Comparison of ENCODE assay signal across 8 cellular contexts in genomic region chr20:11676618-11677289, GRCh38.
A peak's percentile ranks its signal among the peaks of the same experiment; 100 is the strongest.
DNase-seq lines count a peak whose midpoint lies in the region; ATAC-seq, FAIRE-seq and TF ChIP-seq lines count a peak whose summit lies in the region.

No MANE protein-coding gene starts in this region.

- H3K9me3 ChIP-seq in parathyroid adenoma (ENCODE audit: control insufficient read depth, low read length), result no peaks in the 10 kb centered on the region

- H3K4me2 ChIP-seq in parathyroid adenoma (ENCODE audit: low read length), result no peak overlapping the region

- DNase-seq in activated CD4-positive, alpha-beta T cell treated with anti-CD3 and anti-CD28 coated beads for 48 hours, result peak; percentile 26
- DNase-seq in activated CD4-positive, alpha-beta T cell treated with anti-CD3 and anti-CD28 coated beads, Interleukin-2, amount 50 U/mL, for 1 hour, result no peak
- DNase-seq in HTR-8/SVneo (ENCODE audit: insufficient read length, low spot score) (peak; percentile 67), SHP77 treated with DMSO at 0.1 percent for 48 hours (lab: John Stamatoyannopoulos, UW) (peak; percentile 50), fibroblast of the conjunctiva (ENCODE audit: low read depth) (peak; percentile 49)

- TF ChIP-seq CTCF in parathyroid adenoma (IDR thresholded peaks at IDR 0.05), result peak; percentile 80

- H3K9ac ChIP-seq in parathyroid adenoma, result no peak overlapping the region

- H3K79me2 ChIP-seq in parathyroid adenoma, result no peaks in the 10 kb centered on the region

- peak; percentile 20 for FAIRE-seq in HTR-8/SVneo (lab: Jason Lieb, UNC)

- no peak overlapping the region for H3K27ac ChIP-seq in parathyroid adenoma

- H3K4me3 ChIP-seq in parathyroid adenoma (ENCODE audit: low read depth, low read length), result no peak overlapping the region

- ATAC-seq in HG02588 (IDR thresholded peaks at IDR 0.05; ENCODE audit: unreplicated experiment), result no peak
- no peak for ATAC-seq in HG02642 (IDR thresholded peaks at IDR 0.05; ENCODE audit: poor library complexity, unreplicated experiment)

- H3K27me3 ChIP-seq in parathyroid adenoma (ENCODE audit: control insufficient read depth, insufficient read depth, low read length), result no peaks in the 10 kb centered on the region

- no peaks in the 10 kb centered on the region for H3K4me1 ChIP-seq in parathyroid adenoma

- H2AFZ ChIP-seq in parathyroid adenoma, result no peak overlapping the region

- H3K36me3 ChIP-seq in parathyroid adenoma (ENCODE audit: control insufficient read depth, insufficient read depth, low read length), result no peaks in the 10 kb centered on the region
